Comparison of ENCODE assay signal across 9 cellular contexts in genomic region chr5:139848508-139849100, GRCh38. TPM values are rescaled to one million over a fixed set of nuclear protein-coding genes. Genes with fewer than 3 reads are reported as not detected.
A peak's percentile ranks its signal among the peaks of the same experiment; 100 is the strongest.
DNase-seq lines count a peak whose midpoint lies in the region; ATAC-seq lines count a peak whose summit lies in the region.
"Had no signal": no experiment of that assay in that cellular context is flagged by ENCODE, and none has a peak within 500 bp of the region (broad histone marks: within the 10 kb centered on the region; RNA-seq: fewer than 3 reads in every experiment).

No MANE protein-coding gene starts in this region.

- no peaks in the 10 kb centered on the region for H3K9me3 ChIP-seq in CD4-positive, CD25-positive, alpha-beta regulatory T cell (ENCODE audit: control insufficient read depth in 2 of 2, low read length in 2 of 2)
- H3K9me3 ChIP-seq in iPS DF 6.9 (ENCODE audit: control insufficient read depth, insufficient read depth, low read length), result no peaks in the 10 kb centered on the region

- H3K27ac Mint-ChIP-seq in CD4-positive, CD25-positive, alpha-beta regulatory T cell, result peak overlapping the region in 2 of 3 donors; percentile 80 to 86

- peak; percentile 6 to 7 for ATAC-seq in CD4-positive, CD25-positive, alpha-beta regulatory T cell (ENCODE audit: low read depth in 2 of 2)
- ATAC-seq in HG02885 (IDR thresholded peaks at IDR 0.05; ENCODE audit: poor library complexity, unreplicated experiment), result peak; percentile 4
- no peak for ATAC-seq in GM21526 (IDR thresholded peaks at IDR 0.05; ENCODE audit: low FRiP score, unreplicated experiment)

- H3K27me3 ChIP-seq in CD4-positive, CD25-positive, alpha-beta regulatory T cell (ENCODE audit: control insufficient read depth, insufficient read depth, low read length), result peaks cover 12% of the 10 kb centered on the region
- peaks cover 18% of the 10 kb centered on the region for H3K27me3 ChIP-seq in iPS DF 6.9 (ENCODE audit: control insufficient read depth, insufficient read depth, low read length)

- WGBS in iPS DF 6.9 (ENCODE audit: insufficient coverage, insufficient read length), result no CpG with 5 or more reads among the region's 43 CpGs

- H3K36me3 Mint-ChIP-seq in CD4-positive, CD25-positive, alpha-beta regulatory T cell, result no peaks in the 10 kb centered on the region

- H3K27me3 Mint-ChIP-seq in CD4-positive, CD25-positive, alpha-beta regulatory T cell, result peaks cover 33% of the 10 kb centered on the region

- H3K4me1 Mint-ChIP-seq in CD4-positive, CD25-positive, alpha-beta regulatory T cell, result peaks cover 0 to 16% (median 1%) of the 10 kb centered on the region in 4 donors

- DNase-seq in CD4-positive, CD25-positive, alpha-beta regulatory T cell, result no peak
- DNase-seq in activated gamma-delta T cell (lab: John Stamatoyannopoulos, UW), result peak; percentile 31
- DNase-seq in iPS DF 6.9 (ENCODE audit: low read depth, low spot score), result no peak
- DNase-seq in stimulated activated CD4-positive, alpha-beta T cell treated with anti-CD3 and anti-CD28 coated beads, Interleukin-1b, Interleukin-23, amount 100 ng/mL, for 4 hours (ENCODE audit: low read depth in 2 of 2), result peak; percentile 14 to 28
- no peak for DNase-seq in EL
- DNase-seq in NCI-H526 treated with DMSO at 0.1 percent for 48 hours (lab: John Stamatoyannopoulos, UW), result no peak

- no peaks in the 10 kb centered on the region for H3K9me3 Mint-ChIP-seq in CD4-positive, CD25-positive, alpha-beta regulatory T cell

- H3K4me3 Mint-ChIP-seq in CD4-positive, CD25-positive, alpha-beta regulatory T cell, result peak overlapping the region; percentile 63 to 87 (median 83)

- H3K36me3 ChIP-seq in CD4-positive, CD25-positive, alpha-beta regulatory T cell (ENCODE audit: control insufficient read depth, insufficient read depth, low read length), result no peaks in the 10 kb centered on the region
- H3K36me3 ChIP-seq in iPS DF 6.9 (ENCODE audit: control insufficient read depth, insufficient read depth, low read length), result no peaks in the 10 kb centered on the region

- peak overlapping the region; percentile 33 for H3K27ac ChIP-seq in CD4-positive, CD25-positive, alpha-beta regulatory T cell (ENCODE audit: insufficient read depth, low read length, poor library complexity, severe bottlenecking)
- no peak overlapping the region for H3K27ac ChIP-seq in iPS DF 6.9 (ENCODE audit: low read length)
- H3K27ac ChIP-seq: cardiac muscle cell had no signal

- peak overlapping the region; percentile 19 for H3K4me3 ChIP-seq in CD4-positive, CD25-positive, alpha-beta regulatory T cell (ENCODE audit: low read depth, low read length)
- peak overlapping the region; percentile 48; the same call in 1 of the 2 replicates for H3K4me3 ChIP-seq in iPS DF 6.9 (ENCODE audit: low read length)
- H3K4me3 ChIP-seq: cardiac muscle cell had no signal

- H3K4me1 ChIP-seq in CD4-positive, CD25-positive, alpha-beta regulatory T cell (ENCODE audit: control insufficient read depth, insufficient read depth, low read length, poor library complexity, severe bottlenecking), result peaks cover 7% of the 10 kb centered on the region
- no peaks in the 10 kb centered on the region for H3K4me1 ChIP-seq in iPS DF 6.9 (ENCODE audit: control insufficient read depth, insufficient read depth, low read length)

RNA-seq across cellular contexts. Expression of gene PSD2, which starts 53.0 kb away (rescaled TPM):
- not detected for total RNA-seq in CD4-positive, CD25-positive, alpha-beta regulatory T cell
- not detected for polyA plus RNA-seq in CD4-positive, CD25-positive, alpha-beta regulatory T cell

Comparison
In these comparisons a context has a peak if more than half of its experiments do, and no peak if none do; other contexts are left out.
1. DNase-seq: peak in activated gamma-delta T cell (single experiment) and stimulated activated CD4-positive, alpha-beta T cell treated with anti-CD3 and anti-CD28 coated beads, Interleukin-1b, Interleukin-23, amount 100 ng/mL, for 4 hours (2 of 2); none in CD4-positive, CD25-positive, alpha-beta regulatory T cell (0 of 3), iPS DF 6.9 (single experiment), EL (single experiment) and NCI-H526 treated with DMSO at 0.1 percent for 48 hours (single experiment).